In genomic region chr16:165218-165538, GRCh38 we compare ENCODE assay signal across 8 cellular contexts. TPM values are rescaled to one million over a fixed set of nuclear protein-coding genes. Genes with fewer than 3 reads are reported as not detected.
A peak's percentile ranks its signal among the peaks of the same experiment; 100 is the strongest.
DNase-seq lines count a peak whose midpoint lies in the region; ATAC-seq and TF ChIP-seq lines count a peak whose summit lies in the region.
"Had no signal": no experiment of that assay in that cellular context is flagged by ENCODE, and none has a peak within 500 bp of the region (broad histone marks: within the 10 kb centered on the region; RNA-seq: fewer than 3 reads in every experiment).

No MANE protein-coding gene starts in this region.

- H3K4me1 ChIP-seq in BE2C = peaks cover 5% of the 10 kb centered on the region

- POLR2A ChIA-PET in activated CD8-positive, alpha-beta T cell treated with anti-CD3 and anti-CD28 coated beads, Interleukin-2, amount 10 ng/mL, durations not matched to agents 7 days and 5 days (lab: Charles Lee) = no interaction called here

- peaks cover 35% of the 10 kb centered on the region for H3K27me3 ChIP-seq in BE2C
- peaks cover 27% of the 10 kb centered on the region for H3K27me3 ChIP-seq in MG63

- no peak for ATAC-seq in activated CD8-positive, alpha-beta T cell treated with anti-CD3 and anti-CD28 coated beads, Interleukin-2, amount 10 ng/mL, durations not matched to agents 7 days and 5 days
- ATAC-seq in HG02981 (IDR thresholded peaks at IDR 0.05; ENCODE audit: unreplicated experiment) (no peak), GM18870 (IDR thresholded peaks at IDR 0.05; ENCODE audit: unreplicated experiment) (no peak)

- H3K27ac Mint-ChIP-seq in activated CD8-positive, alpha-beta T cell treated with anti-CD3 and anti-CD28 coated beads, Interleukin-2, amount 10 ng/mL, durations not matched to agents 7 days and 5 days = no peak overlapping the region

- no peaks in the 10 kb centered on the region for H3K9me3 Mint-ChIP-seq in activated CD8-positive, alpha-beta T cell treated with anti-CD3 and anti-CD28 coated beads, Interleukin-2, amount 10 ng/mL, durations not matched to agents 7 days and 5 days (ENCODE audit: insufficient read depth)

- no peaks in the 10 kb centered on the region for H3K36me3 ChIP-seq in BE2C
- H3K36me3 ChIP-seq in MG63 = no peaks in the 10 kb centered on the region

- H3K27me3 Mint-ChIP-seq in activated CD8-positive, alpha-beta T cell treated with anti-CD3 and anti-CD28 coated beads, Interleukin-2, amount 10 ng/mL, durations not matched to agents 7 days and 5 days (ENCODE audit: low read depth) = peaks cover 42% of the 10 kb centered on the region

- H3K4me1 Mint-ChIP-seq in activated CD8-positive, alpha-beta T cell treated with anti-CD3 and anti-CD28 coated beads, Interleukin-2, amount 10 ng/mL, durations not matched to agents 7 days and 5 days (ENCODE audit: low read depth) = peaks cover 5% of the 10 kb centered on the region

- DNase-seq in BE2C (no peak), MG63 (no peak), iPS-NIHi7 (ENCODE audit: extremely low spot score) (peak; percentile 46)
- no peak for DNase-seq in activated CD8-positive, alpha-beta T cell treated with anti-CD3 and anti-CD28 coated beads, Interleukin-2, amount 10 ng/mL, durations not matched to agents 7 days and 5 days
- DNase-seq: NCI-H187 treated with DMSO at 0.1 percent for 48 hours had no signal

- H3K4me3 Mint-ChIP-seq in activated CD8-positive, alpha-beta T cell treated with anti-CD3 and anti-CD28 coated beads, Interleukin-2, amount 10 ng/mL, durations not matched to agents 7 days and 5 days = no peak overlapping the region

- no peak for TF ChIP-seq CTCF in BE2C (IDR thresholded peaks at IDR 0.05; ENCODE audit: low read depth, low read length)

- CTCF ChIA-PET in activated CD8-positive, alpha-beta T cell treated with anti-CD3 and anti-CD28 coated beads, Interleukin-2, amount 10 ng/mL, durations not matched to agents 7 days and 5 days (lab: Charles Lee) = no interaction called here

- H3K36me3 Mint-ChIP-seq in activated CD8-positive, alpha-beta T cell treated with anti-CD3 and anti-CD28 coated beads, Interleukin-2, amount 10 ng/mL, durations not matched to agents 7 days and 5 days (ENCODE audit: low read depth) = no peaks in the 10 kb centered on the region

- H3K4me3 ChIP-seq in BE2C (ENCODE audit: low read depth, low read length) = peak overlapping the region; percentile 38
- H3K4me3 ChIP-seq in MG63 = peak overlapping the region; percentile 18; the same call in 1 of the 2 replicates

- H3K9me3 ChIP-seq in BE2C = no peaks in the 10 kb centered on the region
- H3K9me3 ChIP-seq in MG63 = no peaks in the 10 kb centered on the region

RNA-seq across cellular contexts. Expression of gene HBM, which starts 0.6 kb away (rescaled TPM):
- not detected for polyA plus RNA-seq in BE2C (2012; ENCODE audit: insufficient read depth, insufficient read length, low read depth)
- total RNA-seq in MG63 (2014; rRNA removed; shearing (Covaris generic); ENCODE audit: low replicate concordance) = not detected in 2 replicates
- total RNA-seq in activated CD8-positive, alpha-beta T cell treated with anti-CD3 and anti-CD28 coated beads, Interleukin-2, amount 10 ng/mL, durations not matched to agents 7 days and 5 days = not detected
- total RNA-seq: mononuclear cell had no signal

RNA-seq across cellular contexts. Expression of gene HBA2, which starts 7.5 kb away (rescaled TPM):
- polyA plus RNA-seq in BE2C (2012; ENCODE audit: insufficient read depth, insufficient read length, low read depth) = not detected
- not detected in 2 replicates for total RNA-seq in MG63 (2014; rRNA removed; shearing (Covaris generic); ENCODE audit: low replicate concordance)
- total RNA-seq in activated CD8-positive, alpha-beta T cell treated with anti-CD3 and anti-CD28 coated beads, Interleukin-2, amount 10 ng/mL, durations not matched to agents 7 days and 5 days = not detected

RNA-seq across cellular contexts. Expression of gene HBA1, which starts 11.3 kb away (rescaled TPM):
- not detected for polyA plus RNA-seq in BE2C (2012; ENCODE audit: insufficient read depth, insufficient read length, low read depth)
- total RNA-seq in MG63 (2014; rRNA removed; shearing (Covaris generic); ENCODE audit: low replicate concordance) = not detected in 2 replicates
- not detected for total RNA-seq in activated CD8-positive, alpha-beta T cell treated with anti-CD3 and anti-CD28 coated beads, Interleukin-2, amount 10 ng/mL, durations not matched to agents 7 days and 5 days

RNA-seq across cellular contexts. Expression of gene HBZ, which starts 12.7 kb away (rescaled TPM):
- polyA plus RNA-seq in BE2C (2012; ENCODE audit: insufficient read depth, insufficient read length, low read depth) = not detected
- not detected in 2 replicates for total RNA-seq in MG63 (2014; rRNA removed; shearing (Covaris generic); ENCODE audit: low replicate concordance)
- total RNA-seq in activated CD8-positive, alpha-beta T cell treated with anti-CD3 and anti-CD28 coated beads, Interleukin-2, amount 10 ng/mL, durations not matched to agents 7 days and 5 days = not detected
- total RNA-seq: mononuclear cell had no signal

RNA-seq across cellular contexts. Expression of gene HBQ1, which starts 15.1 kb away (rescaled TPM):
- 5.1 TPM for polyA plus RNA-seq in BE2C (2012; ENCODE audit: insufficient read depth, insufficient read length, low read depth)
- total RNA-seq in MG63 (2014; rRNA removed; shearing (Covaris generic); ENCODE audit: low replicate concordance) = not detected in 2 replicates
- not detected for total RNA-seq in activated CD8-positive, alpha-beta T cell treated with anti-CD3 and anti-CD28 coated beads, Interleukin-2, amount 10 ng/mL, durations not matched to agents 7 days and 5 days
- total RNA-seq: mononuclear cell had no signal
